31 cellular contexts compared by ENCODE assay signal in genomic region chr10:116240551-116240950, GRCh38. TPM values are rescaled to one million over a fixed set of nuclear protein-coding genes. Genes with fewer than 3 reads are reported as not detected.
"Had no signal": no experiment of that assay in that cellular context is flagged by ENCODE, and none has a peak within 500 bp of the region (broad histone marks: within the 10 kb centered on the region; RNA-seq: fewer than 3 reads in every experiment).

No MANE protein-coding gene starts in this region.

- H3K36me3 Mint-ChIP-seq: activated CD4-positive, alpha-beta memory T cell treated with anti-CD3 and anti-CD28 coated beads for 36 hours; activated CD8-positive, alpha-beta memory T cell treated with anti-CD3 and anti-CD28 coated beads, Interleukin-2, amount 10 ng/mL, durations not matched to agents 7 days and 5 days; activated naive CD4-positive, alpha-beta T cell treated with anti-CD3 and anti-CD28 coated beads, Interleukin-2, amount 50 U/mL, for 24 hours; activated naive CD8-positive, alpha-beta T cell treated with anti-CD3 and anti-CD28 coated beads for 36 hours had no signal

- ATAC-seq: activated CD4-positive, alpha-beta T cell treated with anti-CD3 and anti-CD28 coated beads for 36 hours; activated CD8-positive, alpha-beta memory T cell treated with anti-CD3 and anti-CD28 coated beads, Interleukin-2, amount 10 ng/mL, durations not matched to agents 7 days and 5 days; activated CD8-positive, alpha-beta T cell treated with anti-CD3 and anti-CD28 coated beads, Interleukin-2, amount 10 ng/mL, durations not matched to agents 7 days and 5 days; activated naive CD8-positive, alpha-beta T cell treated with anti-CD3 and anti-CD28 coated beads, Interleukin-2, amount 50 U/mL, for 24 hours; body of pancreas; heart left ventricle had no signal

- DNase-seq: activated CD4-positive, alpha-beta memory T cell treated with anti-CD3 and anti-CD28 coated beads for 36 hours; activated CD4-positive, alpha-beta T cell treated with anti-CD3 and anti-CD28 coated beads for 36 hours; activated CD4-positive, alpha-beta T cell treated with anti-CD3 and anti-CD28 coated beads, Interleukin-2, amount 10 ng/mL, durations not matched to agents 24 days and 14 days; activated CD4-positive, CD25-positive, alpha-beta regulatory T cell; activated CD4-positive, CD25-positive, alpha-beta regulatory T cell treated with anti-CD3 and anti-CD28 coated beads, Interleukin-2, amount 50 U/mL, for 72 hours; activated CD8-positive, alpha-beta memory T cell treated with anti-CD3 and anti-CD28 coated beads, Interleukin-2, amount 10 ng/mL, durations not matched to agents 7 days and 5 days; activated CD8-positive, alpha-beta memory T cell treated with anti-CD3 and anti-CD28 coated beads, Interleukin-2, amount 50 U/mL, for 4 hours; activated CD8-positive, alpha-beta T cell treated with anti-CD3 and anti-CD28 coated beads, Interleukin-2, amount 10 ng/mL, durations not matched to agents 7 days and 5 days; activated effector memory CD4-positive, alpha-beta T cell treated with anti-CD3 and anti-CD28 coated beads, Interleukin-2, amount 50 U/mL, for 16 hours; activated naive CD4-positive, alpha-beta T cell treated with anti-CD3 and anti-CD28 coated beads for 36 hours; activated naive CD8-positive, alpha-beta T cell treated with anti-CD3 and anti-CD28 coated beads for 36 hours; activated naive CD8-positive, alpha-beta T cell treated with anti-CD3 and anti-CD28 coated beads, Interleukin-2, amount 50 U/mL, for 24 hours; activated T-cell treated with anti-CD3 and anti-CD28 coated beads, Interleukin-2, amount 50 U/mL, for 1 hour; activated T-cell treated with anti-CD3 and anti-CD28 coated beads, Interleukin-2, amount 50 U/mL, for 48 hours; adrenal gland; amygdala; aorta; body of pancreas; caudate nucleus; effector CD8-positive, alpha-beta T cell; esophagus squamous epithelium; foreskin fibroblast; glutamatergic neuron; heart left ventricle; T-helper 2 cell had no signal

- H3K27ac ChIP-seq: adrenal gland, body of pancreas, epithelial cell of prostate, heart left ventricle had no signal

- H3K9me3 Mint-ChIP-seq: activated CD4-positive, alpha-beta memory T cell treated with anti-CD3 and anti-CD28 coated beads for 36 hours; activated CD4-positive, alpha-beta T cell treated with anti-CD3 and anti-CD28 coated beads, Interleukin-2, amount 10 ng/mL, durations not matched to agents 24 days and 14 days; activated naive CD4-positive, alpha-beta T cell treated with anti-CD3 and anti-CD28 coated beads for 36 hours; activated naive CD4-positive, alpha-beta T cell treated with anti-CD3 and anti-CD28 coated beads, Interleukin-2, amount 50 U/mL, for 24 hours; activated naive CD8-positive, alpha-beta T cell treated with anti-CD3 and anti-CD28 coated beads for 36 hours; activated naive CD8-positive, alpha-beta T cell treated with anti-CD3 and anti-CD28 coated beads, Interleukin-2, amount 50 U/mL, for 24 hours; activated T-helper 1 cell treated with anti-CD3 and anti-CD28 coated beads, Interleukin-12 subunit alpha, Interleukin-12 subunit beta, Interleukin-2, Interleukin-4 antibody, amounts not matched to agents 30 ng/mL and 10 ng/mL and 1 ng/mL, durations not matched to agents 14 hours and 24 hours and 36 hours; activated T-helper 2 cell treated with anti-CD3 and anti-CD28 coated beads, Interferon-gamma antibody, Interleukin-2, Interleukin-4, amounts not matched to agents 10 μg/mL and 5 μg/mL and 100 μg/mL, durations not matched to agents 14 hours and 24 hours and 36 hours had no signal

- H3K27me3 Mint-ChIP-seq: activated CD4-positive, alpha-beta memory T cell treated with anti-CD3 and anti-CD28 coated beads for 36 hours; activated CD4-positive, alpha-beta T cell treated with anti-CD3 and anti-CD28 coated beads for 36 hours; activated CD4-positive, alpha-beta T cell treated with anti-CD3 and anti-CD28 coated beads, Interleukin-2, amount 10 ng/mL, durations not matched to agents 24 days and 14 days; activated CD8-positive, alpha-beta memory T cell treated with anti-CD3 and anti-CD28 coated beads, Interleukin-2, amount 10 ng/mL, durations not matched to agents 7 days and 5 days had no signal

- H3K4me3 Mint-ChIP-seq: activated CD4-positive, alpha-beta memory T cell treated with anti-CD3 and anti-CD28 coated beads for 36 hours; activated CD4-positive, alpha-beta T cell treated with anti-CD3 and anti-CD28 coated beads for 36 hours; activated CD4-positive, alpha-beta T cell treated with anti-CD3 and anti-CD28 coated beads, Interleukin-2, amount 10 ng/mL, durations not matched to agents 24 days and 14 days; activated CD8-positive, alpha-beta memory T cell treated with anti-CD3 and anti-CD28 coated beads, Interleukin-2, amount 10 ng/mL, durations not matched to agents 7 days and 5 days; activated CD8-positive, alpha-beta T cell treated with anti-CD3 and anti-CD28 coated beads, Interleukin-2, amount 10 ng/mL, durations not matched to agents 7 days and 5 days; activated naive CD4-positive, alpha-beta T cell treated with anti-CD3 and anti-CD28 coated beads for 36 hours; activated naive CD4-positive, alpha-beta T cell treated with anti-CD3 and anti-CD28 coated beads, Interleukin-2, amount 50 U/mL, for 24 hours; activated naive CD8-positive, alpha-beta T cell treated with anti-CD3 and anti-CD28 coated beads for 36 hours; activated naive CD8-positive, alpha-beta T cell treated with anti-CD3 and anti-CD28 coated beads, Interleukin-2, amount 50 U/mL, for 24 hours; activated T-helper 1 cell treated with anti-CD3 and anti-CD28 coated beads, Interleukin-12 subunit alpha, Interleukin-12 subunit beta, Interleukin-2, Interleukin-4 antibody, amounts not matched to agents 30 ng/mL and 10 ng/mL and 1 ng/mL, durations not matched to agents 14 hours and 24 hours and 36 hours had no signal

- H3K27me3 ChIP-seq: adrenal gland, body of pancreas, esophagus squamous epithelium, heart left ventricle had no signal

- H3K4me1 ChIP-seq: adrenal gland, body of pancreas, esophagus squamous epithelium, heart left ventricle had no signal

- H3K27ac Mint-ChIP-seq: activated CD4-positive, alpha-beta memory T cell treated with anti-CD3 and anti-CD28 coated beads for 36 hours; activated CD4-positive, alpha-beta T cell treated with anti-CD3 and anti-CD28 coated beads for 36 hours; activated CD4-positive, alpha-beta T cell treated with anti-CD3 and anti-CD28 coated beads, Interleukin-2, amount 10 ng/mL, durations not matched to agents 24 days and 14 days; activated CD8-positive, alpha-beta memory T cell treated with anti-CD3 and anti-CD28 coated beads, Interleukin-2, amount 10 ng/mL, durations not matched to agents 7 days and 5 days; activated CD8-positive, alpha-beta T cell treated with anti-CD3 and anti-CD28 coated beads, Interleukin-2, amount 10 ng/mL, durations not matched to agents 7 days and 5 days; activated naive CD4-positive, alpha-beta T cell treated with anti-CD3 and anti-CD28 coated beads for 36 hours; activated naive CD4-positive, alpha-beta T cell treated with anti-CD3 and anti-CD28 coated beads, Interleukin-2, amount 50 U/mL, for 24 hours; activated naive CD8-positive, alpha-beta T cell treated with anti-CD3 and anti-CD28 coated beads for 36 hours; activated naive CD8-positive, alpha-beta T cell treated with anti-CD3 and anti-CD28 coated beads, Interleukin-2, amount 50 U/mL, for 24 hours; activated T-helper 1 cell treated with anti-CD3 and anti-CD28 coated beads, Interleukin-12 subunit alpha, Interleukin-12 subunit beta, Interleukin-2, Interleukin-4 antibody, amounts not matched to agents 30 ng/mL and 10 ng/mL and 1 ng/mL, durations not matched to agents 14 hours and 24 hours and 36 hours; activated T-helper 2 cell treated with anti-CD3 and anti-CD28 coated beads, Interferon-gamma antibody, Interleukin-2, Interleukin-4, amounts not matched to agents 10 μg/mL and 5 μg/mL and 100 μg/mL, durations not matched to agents 14 hours and 24 hours and 36 hours had no signal

- H3K4me1 Mint-ChIP-seq: activated CD4-positive, alpha-beta T cell treated with anti-CD3 and anti-CD28 coated beads for 36 hours; activated CD4-positive, alpha-beta T cell treated with anti-CD3 and anti-CD28 coated beads, Interleukin-2, amount 10 ng/mL, durations not matched to agents 24 days and 14 days; activated CD8-positive, alpha-beta memory T cell treated with anti-CD3 and anti-CD28 coated beads, Interleukin-2, amount 10 ng/mL, durations not matched to agents 7 days and 5 days; activated naive CD4-positive, alpha-beta T cell treated with anti-CD3 and anti-CD28 coated beads, Interleukin-2, amount 50 U/mL, for 24 hours; activated naive CD8-positive, alpha-beta T cell treated with anti-CD3 and anti-CD28 coated beads for 36 hours; activated naive CD8-positive, alpha-beta T cell treated with anti-CD3 and anti-CD28 coated beads, Interleukin-2, amount 50 U/mL, for 24 hours had no signal

- H3K36me3 ChIP-seq: adrenal gland, esophagus squamous epithelium, heart left ventricle had no signal

- H3K9me3 ChIP-seq: adrenal gland, body of pancreas, esophagus squamous epithelium, heart left ventricle had no signal

- H3K4me3 ChIP-seq: adrenal gland, body of pancreas, esophagus squamous epithelium, heart left ventricle had no signal

RNA-seq across cellular contexts. Expression of gene GFRA1, which starts 32.5 kb away (rescaled TPM):
- total RNA-seq: activated CD4-positive, alpha-beta memory T cell treated with anti-CD3 and anti-CD28 coated beads for 36 hours; activated CD4-positive, alpha-beta T cell treated with anti-CD3 and anti-CD28 coated beads, Interleukin-2, amount 10 ng/mL, durations not matched to agents 24 days and 14 days; activated CD8-positive, alpha-beta memory T cell treated with anti-CD3 and anti-CD28 coated beads for 36 hours; activated CD8-positive, alpha-beta memory T cell treated with anti-CD3 and anti-CD28 coated beads, Interleukin-2, amount 10 ng/mL, durations not matched to agents 7 days and 5 days; activated CD8-positive, alpha-beta T cell treated with anti-CD3 and anti-CD28 coated beads, Interleukin-2, amount 10 ng/mL, durations not matched to agents 7 days and 5 days; activated naive CD4-positive, alpha-beta T cell treated with anti-CD3 and anti-CD28 coated beads for 36 hours; activated naive CD8-positive, alpha-beta T cell treated with anti-CD3 and anti-CD28 coated beads for 36 hours; activated T-helper 1 cell treated with anti-CD3 and anti-CD28 coated beads, Interleukin-12 subunit alpha, Interleukin-12 subunit beta, Interleukin-2, Interleukin-4 antibody, amounts not matched to agents 30 ng/mL and 10 ng/mL and 1 ng/mL, durations not matched to agents 14 hours and 24 hours and 36 hours; activated T-helper 2 cell treated with anti-CD3 and anti-CD28 coated beads, Interferon-gamma antibody, Interleukin-2, Interleukin-4, amounts not matched to agents 10 μg/mL and 5 μg/mL and 100 μg/mL, durations not matched to agents 14 hours and 24 hours and 36 hours; T-helper 1 cell treated with Interleukin-12 subunit alpha and Interleukin-12 subunit beta and Interleukin-4 antibody, amounts not matched to agents 30 ng/mL and 1 ng/mL, for 36 hours had no signal
